Comparison of ENCODE assay signal across 8 cellular contexts in the genomic region with DNA sequence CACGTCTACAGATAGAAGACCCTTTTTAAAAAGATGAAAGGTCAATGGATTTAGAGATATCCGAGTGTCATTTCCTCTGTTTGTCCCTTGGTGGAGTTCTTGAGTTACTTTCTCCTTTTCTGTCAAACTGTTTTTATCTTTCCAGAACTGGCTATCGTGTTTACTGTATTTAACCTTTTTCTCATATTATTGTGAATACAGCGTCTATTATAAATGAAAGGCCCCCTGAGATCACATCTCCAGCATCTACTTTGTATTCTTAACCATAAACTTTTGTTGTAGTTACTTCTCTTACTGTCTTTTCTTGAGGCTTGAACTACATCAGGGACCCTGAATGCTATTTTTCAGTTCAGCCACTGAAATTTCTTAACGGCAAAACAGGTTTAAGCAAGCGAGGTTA. TPM values are rescaled to one million over a fixed set of nuclear protein-coding genes. Genes with fewer than 3 reads are reported as not detected.
DNase-seq lines count a peak whose midpoint lies in the region; ATAC-seq and TF ChIP-seq lines count a peak whose summit lies in the region.

No MANE protein-coding gene starts in this region.

- in situ Hi-C loops in GM13977 (cut with MboI; ENCODE audit: low pct_unique_long_range_greater_than_20kb, low sequenced_read_pairs, unreplicated experiment) = no loop called here

- peaks cover 7% of the 10 kb centered on the region for H3K4me1 ChIP-seq in SJCRH30

- peak overlapping the region; percentile 82 for H3K4me3 ChIP-seq in SJCRH30

- ATAC-seq in HG03159 (IDR thresholded peaks at IDR 0.05; ENCODE audit: unreplicated experiment) (no peak), GM18909 (IDR thresholded peaks at IDR 0.05; ENCODE audit: poor library complexity, unreplicated experiment) (no peak), GM18858 (IDR thresholded peaks at IDR 0.05; ENCODE audit: unreplicated experiment) (no peak)

- H3K27ac ChIP-seq in SJCRH30 = peak overlapping the region; percentile 92

- TF ChIP-seq CTCF in GM13977 (IDR thresholded peaks at IDR 0.05; ENCODE audit: extremely low read depth, insufficient read depth, missing control alignments) = peak; percentile 54

- peak; percentile 33 for DNase-seq in AG20443 (ENCODE audit: low spot score)
- DNase-seq in GM13977 (ENCODE audit: low spot score) = peak; percentile 49
- peak in 1 of 2 experiments; percentile 79 for DNase-seq in SJCRH30
- peak; percentile 14 for DNase-seq in fibroblast of peridontal ligament (ENCODE audit: extremely low read depth)
- peak; percentile 66 for DNase-seq in retina

- no peaks in the 10 kb centered on the region for H3K27me3 ChIP-seq in SJCRH30

- no peaks in the 10 kb centered on the region for H3K9me3 ChIP-seq in SJCRH30 (replicated peaks)

- no peaks in the 10 kb centered on the region for H3K36me3 ChIP-seq in SJCRH30

RNA-seq across cellular contexts. Expression of a gene that starts 4.0 kb away (rescaled TPM):
- 135 and 150 TPM in 2 replicates for total RNA-seq in SJCRH30 (2014; rRNA removed; shearing (Covaris generic))
